In the genomic region with DNA sequence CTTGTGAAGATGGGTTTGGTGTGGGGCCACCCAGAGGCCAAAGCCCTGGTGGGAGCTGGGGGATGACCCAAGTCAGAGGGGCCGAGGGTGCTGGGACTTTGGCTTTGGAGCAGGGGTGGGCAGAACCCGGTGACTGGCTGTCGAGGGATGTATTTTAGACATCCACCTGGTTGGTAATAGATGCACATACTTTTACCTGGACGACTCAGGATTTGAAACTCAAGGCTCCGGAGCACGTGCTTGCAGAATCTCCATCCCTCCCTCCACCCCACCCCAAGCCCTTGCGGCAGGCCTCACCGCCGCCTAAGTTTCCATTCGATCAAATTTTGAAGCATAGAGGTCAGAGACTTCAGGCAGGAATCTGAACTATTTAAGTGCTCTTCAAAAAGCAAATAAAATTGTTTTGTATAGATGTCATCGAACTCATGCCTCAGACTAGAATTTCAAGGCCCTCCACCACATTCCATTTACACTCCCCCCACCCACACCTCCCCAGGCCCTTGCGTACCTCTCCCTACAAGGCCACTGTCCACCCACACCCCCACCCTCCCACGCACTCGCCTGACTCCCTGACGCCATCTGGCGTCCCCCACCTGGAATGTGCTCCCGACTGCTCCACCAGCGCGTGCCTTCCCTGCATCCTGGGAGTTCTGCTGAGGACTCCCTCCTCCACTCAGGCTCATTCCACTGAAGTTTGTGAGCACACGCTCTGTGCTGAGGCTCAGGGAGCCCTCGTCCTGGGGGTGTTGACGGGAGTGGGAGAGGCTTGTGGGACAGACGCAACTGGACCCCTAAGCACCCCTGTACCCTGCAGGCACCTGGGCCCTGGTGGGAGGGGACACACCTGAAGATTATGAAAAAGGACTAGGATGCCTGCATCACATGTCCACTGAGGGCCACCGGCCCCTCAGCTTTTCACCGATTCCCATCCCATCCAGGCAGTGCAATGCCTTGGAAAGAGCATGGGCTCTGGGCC, we compare ENCODE assay signal across 8 cellular contexts. TPM values are rescaled to one million over a fixed set of nuclear protein-coding genes. Genes with fewer than 3 reads are reported as not detected.
DNase-seq lines count a peak whose midpoint lies in the region; ATAC-seq and TF ChIP-seq lines count a peak whose summit lies in the region.

No MANE protein-coding gene starts in this region.

- 0 out of 2 replicates have a peak, but pooled peaks have one; percentile 23 for TF ChIP-seq CTCF in VCaP (conservative IDR thresholded peaks at IDR 0.05)
- peak; percentile 18 to 71 (median 58) for TF ChIP-seq CTCF in heart left ventricle (IDR thresholded peaks at IDR 0.05)

- WGBS in heart left ventricle, 4 donors, result 48 to 62% (median 51%) methylated on average over 22 to 25 of the region's 25 CpGs

- H3K36me3 ChIP-seq in heart left ventricle (peaks cover 0 to 18% (median 0%) of the 10 kb centered on the region in 9 donors), rectal smooth muscle tissue (ENCODE audit: control insufficient read depth, insufficient read depth, low read length) (no peaks in the 10 kb centered on the region)

- TF ChIP-seq POLR2A in heart left ventricle (IDR thresholded peaks at IDR 0.05), result no peak

- peak; percentile 62 for DNase-seq in DMS53 (lab: John Stamatoyannopoulos, UW)
- DNase-seq in DMS53 treated with DMSO at 0.1 percent for 48 hours (lab: John Stamatoyannopoulos, UW; ENCODE audit: unreplicated experiment), result no peak
- DNase-seq in heart left ventricle, result peak; percentile 81 to 87 (median 85)
- no peak for DNase-seq in activated gamma-delta T cell (lab: John Stamatoyannopoulos, UW)
- DNase-seq in globus pallidus (ENCODE audit: low spot score), result no peak
- DNase-seq in activated effector memory CD4-positive, alpha-beta T cell treated with Interleukin-2 at 50 U/mL for 16 hours, result no peak

- H3K27ac ChIP-seq in VCaP, result peak overlapping the region; percentile 87
- peak overlapping the region; percentile 28 to 96 (median 90) for H3K27ac ChIP-seq in heart left ventricle
- peak overlapping the region; percentile 97 for H3K27ac ChIP-seq in rectal smooth muscle tissue (ENCODE audit: low read depth, low read length)

- intact Hi-C loops in heart left ventricle (cut with DNase I), result loop anchor here (1.0 to 10.0 kb wide), 12 partner anchors 30 to 188 kb away; partner anchors contain the start of genes DUSP1 (in 6 of the 10) and ERGIC1 (in 1 of the 10)

- no peaks in the 10 kb centered on the region for H3K9me3 ChIP-seq in heart left ventricle

- peak overlapping the region; percentile 38 for H3K9ac ChIP-seq in rectal smooth muscle tissue (ENCODE audit: low read length)

- H3K4me3 ChIP-seq in heart left ventricle, result no peak overlapping the region
- peak overlapping the region; percentile 7 for H3K4me3 ChIP-seq in rectal smooth muscle tissue (ENCODE audit: low read length)

- H3K4me1 ChIP-seq in heart left ventricle (peaks cover 2 to 80% (median 63%) of the 10 kb centered on the region in 12 donors), rectal smooth muscle tissue (ENCODE audit: control insufficient read depth, insufficient read depth, low read length) (peaks cover 63% of the 10 kb centered on the region)

- no peaks in the 10 kb centered on the region for H3K27me3 ChIP-seq in heart left ventricle
- no peaks in the 10 kb centered on the region for H3K27me3 ChIP-seq in rectal smooth muscle tissue (ENCODE audit: control insufficient read depth, insufficient read depth, low read length)

- peak; percentile 48 to 72 (median 59) for ATAC-seq in heart left ventricle

RNA-seq across cellular contexts. Expression of gene RPL26L1, which starts 56.4 kb away (rescaled TPM):
- total RNA-seq in heart left ventricle, result 10 to 100 TPM; 19.8 to 36.7 (median 29.5) TPM
- polyA plus RNA-seq in heart left ventricle, result 10 to 100 TPM; 50.3 to 79.5 TPM

Comparison
In these comparisons a context has a peak if more than half of its experiments do, and no peak if none do; other contexts are left out.
1. DNase-seq: peak in DMS53 (single experiment) and heart left ventricle (5 of 5); none in DMS53 treated with DMSO at 0.1 percent for 48 hours (single experiment), activated gamma-delta T cell (single experiment), globus pallidus (single experiment) and activated effector memory CD4-positive, alpha-beta T cell treated with Interleukin-2 at 50 U/mL for 16 hours (single experiment).
2. Peak in every context shown above with its lines, with median percentiles within 50 percentile points of each other: H3K27ac ChIP-seq.